8 cellular contexts compared by ENCODE assay signal in genomic region chr9:6024035-6024554, GRCh38. TPM values are rescaled to one million over a fixed set of nuclear protein-coding genes. Genes with fewer than 3 reads are reported as not detected.
DNase-seq lines count a peak whose midpoint lies in the region; ATAC-seq and TF ChIP-seq lines count a peak whose summit lies in the region.

No MANE protein-coding gene starts in this region.

- no peak overlapping the region for H3K4me3 Mint-ChIP-seq in activated naive CD8-positive, alpha-beta T cell treated with anti-CD3 and anti-CD28 coated beads for 36 hours

- peak; percentile 51 for ATAC-seq in GM19324 (IDR thresholded peaks at IDR 0.05; ENCODE audit: low FRiP score, unreplicated experiment)
- peak; percentile 47 for ATAC-seq in left lung

- DNase-seq in DMS153 treated with DMSO at 0.1 percent for 48 hours (lab: John Stamatoyannopoulos, UW; ENCODE audit: unreplicated experiment) = peak; percentile 6
- no peak for DNase-seq in DMS153 (lab: John Stamatoyannopoulos, UW)
- no peak for DNase-seq in LNCaP clone FGC (ENCODE audit: low read depth)
- DNase-seq in activated naive CD8-positive, alpha-beta T cell treated with anti-CD3 and anti-CD28 coated beads for 36 hours = peak; percentile 21
- no peak for DNase-seq in left lung
- DNase-seq in GOT3 (lab: John Stamatoyannopoulos, UW) = no peak
- DNase-seq in mesenteric fat pad (ENCODE audit: low spot score) = no peak

- peaks cover 4% of the 10 kb centered on the region for H3K4me1 Mint-ChIP-seq in activated naive CD8-positive, alpha-beta T cell treated with anti-CD3 and anti-CD28 coated beads for 36 hours

- peak; percentile 29 for TF ChIP-seq CTCF in LNCaP clone FGC (IDR thresholded peaks at IDR 0.05; ENCODE audit: control insufficient read depth, extremely low read depth, insufficient read depth)
- peak; percentile 54 to 58 for TF ChIP-seq CTCF in left lung (IDR thresholded peaks at IDR 0.05)

- H3K4me1 ChIP-seq in left lung = no peaks in the 10 kb centered on the region

- H3K27ac Mint-ChIP-seq in activated naive CD8-positive, alpha-beta T cell treated with anti-CD3 and anti-CD28 coated beads for 36 hours = no peak overlapping the region

- H3K36me3 ChIP-seq in left lung = no peaks in the 10 kb centered on the region

- no peaks in the 10 kb centered on the region for H3K9me3 ChIP-seq in left lung

- peaks cover 6% of the 10 kb centered on the region for H3K9me3 Mint-ChIP-seq in activated naive CD8-positive, alpha-beta T cell treated with anti-CD3 and anti-CD28 coated beads for 36 hours

- H3K27ac ChIP-seq in left lung = no peak overlapping the region

- H3K27me3 Mint-ChIP-seq in activated naive CD8-positive, alpha-beta T cell treated with anti-CD3 and anti-CD28 coated beads for 36 hours = peaks cover 13% of the 10 kb centered on the region

- H3K36me3 Mint-ChIP-seq in activated naive CD8-positive, alpha-beta T cell treated with anti-CD3 and anti-CD28 coated beads for 36 hours = no peaks in the 10 kb centered on the region

- H3K4me3 ChIP-seq in LNCaP clone FGC (ENCODE audit: low read depth, low read length) (no peak overlapping the region), left lung (no peak overlapping the region)

- intact Hi-C loops in left lung (cut with DNase I) = no loop called here

- H3K27me3 ChIP-seq in left lung = no peaks in the 10 kb centered on the region

RNA-seq across cellular contexts. Expression of gene RANBP6, which starts 8.7 kb away (rescaled TPM):
- 10 to 100 TPM; 18.3 to 18.8 TPM for total RNA-seq in activated naive CD8-positive, alpha-beta T cell treated with anti-CD3 and anti-CD28 coated beads for 36 hours
- total RNA-seq in left lung (10 to 100 TPM; 16.8 to 21.6 TPM), mesenteric fat pad (12.1 TPM)

Comparison
In these comparisons a context has a peak if more than half of its experiments do, and no peak if none do; other contexts are left out.
1. DNase-seq: peak in DMS153 treated with DMSO at 0.1 percent for 48 hours (single experiment) and activated naive CD8-positive, alpha-beta T cell treated with anti-CD3 and anti-CD28 coated beads for 36 hours (single experiment); none in DMS153 (single experiment), LNCaP clone FGC (single experiment), left lung (0 of 2), GOT3 (single experiment) and mesenteric fat pad (single experiment).